8 cellular contexts compared by ENCODE assay signal in the genomic region with DNA sequence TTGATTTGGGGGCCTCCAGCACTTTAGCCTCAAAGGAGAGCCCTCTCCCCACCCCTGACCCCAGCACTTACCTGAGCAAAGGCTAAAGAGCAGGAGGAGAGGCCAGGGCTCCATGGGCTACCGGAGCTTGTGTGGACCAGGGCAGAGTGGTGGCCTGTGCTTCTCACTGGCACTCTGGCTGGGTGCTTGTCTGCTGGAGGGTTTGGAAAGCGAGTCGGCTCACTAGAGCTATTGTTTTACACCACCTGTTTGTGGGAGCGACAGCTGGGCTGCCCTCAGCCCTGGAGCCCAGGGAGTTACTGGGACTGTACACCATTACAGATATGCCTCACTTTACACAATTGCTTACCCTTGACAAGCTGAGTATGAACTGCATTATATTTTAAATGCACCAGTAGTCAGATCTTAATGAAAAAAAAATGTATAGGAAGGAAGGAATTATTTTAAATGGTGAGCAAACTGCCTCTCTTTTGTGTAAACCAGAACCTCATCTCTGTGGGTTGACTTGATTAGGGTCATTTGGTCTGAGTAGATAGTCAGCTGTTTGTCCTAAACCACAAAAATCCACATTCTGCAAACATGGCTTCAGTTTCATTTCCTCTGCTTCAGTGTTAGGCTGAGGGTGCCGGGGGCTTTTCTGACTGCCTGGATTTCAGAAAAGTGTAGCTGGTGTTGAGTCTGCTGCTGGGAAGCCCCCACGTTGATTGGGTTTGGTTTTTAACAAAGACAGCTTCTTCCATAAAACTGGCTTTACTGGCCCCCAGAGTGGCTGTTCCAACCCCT. TPM values are rescaled to one million over a fixed set of nuclear protein-coding genes. Genes with fewer than 3 reads are reported as not detected.
DNase-seq lines count a peak whose midpoint lies in the region; ATAC-seq, FAIRE-seq and TF ChIP-seq lines count a peak whose summit lies in the region.

A gene (minus strand): TSS at position 192 of the 783 bp plus-strand sequence. CDS start 78 bp downstream, at position 114.

- H3K9ac ChIP-seq in mammary epithelial cell (ENCODE audit: insufficient read depth, low read length) (no peak within 1 kb of the TSS), H1 (replicated peaks in 1 of 4; ENCODE audit: extremely low read depth in 1 of 4, low read depth in 3 of 4, low read length in 3 of 4) (no peak within 1 kb of the TSS)

- H3K4me3 ChIP-seq in breast epithelium (peak within 1 kb of the TSS in 1 of 3 donors; percentile 40), mammary epithelial cell (replicated peaks in 1 of 3; ENCODE audit: insufficient read depth in 1 of 3, low read depth in 2 of 3, low read length in 3 of 3) (no peak within 1 kb of the TSS), H1 (ENCODE audit: extremely low read depth in 1 of 4, insufficient read depth in 2 of 4, low read depth in 3 of 4, low read length in 4 of 4) (no peak within 1 kb of the TSS), upper lobe of right lung (no peak within 1 kb of the TSS)

- no peak within 1 kb of the TSS for H4K5ac ChIP-seq in H1 (ENCODE audit: insufficient read length, low read depth, low read length)

- no peak for TF ChIP-seq EP300 in H1 (IDR thresholded peaks at IDR 0.05; ENCODE audit: borderline replicate concordance in 1 of 2, low read depth in 2 of 2, low read length in 2 of 2)

- H3K18ac ChIP-seq in H1 (ENCODE audit: extremely low read depth, low read length), result 0 out of 2 replicates have a peak within 1 kb of the TSS, but pooled peaks have one; percentile 20

- no peak for TF ChIP-seq RAD21 in H1 (IDR thresholded peaks at IDR 0.05 in 1 of 2, conservative IDR thresholded peaks at IDR 0.05 in 1 of 2; ENCODE audit: low read depth in 2 of 2, low read length in 2 of 2)

- no peak within 1 kb of the TSS for H3K23ac ChIP-seq in H1 (ENCODE audit: insufficient read length)

- WGBS in mammary epithelial cell (ENCODE audit: low coverage, missing lambda C conversion rate), result 81% methylated on average over 6 of the region's 6 CpGs
- 94% methylated on average over 6 of the region's 6 CpGs; no CpG with 5 or more reads in 1 of the 2 experiments for WGBS in H1 (ENCODE audit: extremely low coverage in 1 of 2, insufficient coverage in 1 of 2, insufficient read length in 1 of 2, insufficient replicate concordance in 2 of 2, low coverage in 1 of 2, low lambda C conversion rate in 2 of 2, missing lambda C conversion rate in 1 of 2), 2 experiments

- no peak within 1 kb of the TSS for H3K14ac ChIP-seq in H1 (ENCODE audit: insufficient read length)

- no TSS peak for BruUV-seq in mammary epithelial cell (replicated peaks; lab: Mats Ljungman, UMichigan)

- CTCF ChIA-PET in mammary epithelial cell (lab: Charles Lee; ENCODE audit: low non-redundant PET) (no interaction called here), H1 (lab: Charles Lee; ENCODE audit: partially characterized antibody) (interaction anchor here (0.6 to 5.8 kb wide), 16 partner anchors 7 to 299 kb away, joined by 3 to 55 read pairs (median 3); no protein-coding TSS in a partner anchor)

- H3K9me3 ChIP-seq in breast epithelium (no peaks in the 10 kb centered on the region), mammary epithelial cell (replicated peaks; ENCODE audit: insufficient read depth, low read length) (no peaks in the 10 kb centered on the region), H1 (ENCODE audit: insufficient read depth in 2 of 2, low read depth in 1 of 2, low read length in 1 of 2) (no peaks in the 10 kb centered on the region), upper lobe of right lung (no peaks in the 10 kb centered on the region)

- H3K79me2 ChIP-seq in mammary epithelial cell (ENCODE audit: insufficient read depth, low read length) (no peaks in the 10 kb centered on the region), H1 (ENCODE audit: control insufficient read depth in 1 of 2, insufficient read depth in 2 of 2, low read length in 2 of 2) (no peaks in the 10 kb centered on the region)

- no peaks in the 10 kb centered on the region for H3K23me2 ChIP-seq in H1 (ENCODE audit: low read depth, low read length)

- POLR2A ChIA-PET in H1 (lab: Charles Lee; ENCODE audit: partially characterized antibody), result interaction anchor here (1.4 kb wide), 1 partner anchor 11 kb away, joined by 3 read pairs; no protein-coding TSS in a partner anchor

- H2BK5ac ChIP-seq in H1 (ENCODE audit: low read depth, low read length), result peak within 1 kb of the TSS; percentile 62; the same call in 1 of the 2 replicates

- H3K27ac ChIP-seq in breast epithelium, result peak within 1 kb of the TSS; percentile 41 to 78
- no peak within 1 kb of the TSS for H3K27ac ChIP-seq in mammary epithelial cell (ENCODE audit: insufficient read depth, low read depth, low read length)
- no peak within 1 kb of the TSS for H3K27ac ChIP-seq in H1 (ENCODE audit: low read depth, low read length)
- no peak within 1 kb of the TSS for H3K27ac ChIP-seq in upper lobe of right lung

- no peaks in the 10 kb centered on the region for H3K4me1 ChIP-seq in breast epithelium
- no peaks in the 10 kb centered on the region for H3K4me1 ChIP-seq in mammary epithelial cell (ENCODE audit: insufficient read depth, low read length)
- peaks cover 0 to 7% (median under 1%) of the 10 kb centered on the region in 4 experiments; a peak in 5 of 7 replicates for H3K4me1 ChIP-seq in H1 (replicated peaks in 1 of 4; ENCODE audit: control insufficient read depth in 3 of 4, insufficient read depth in 4 of 4, low read length in 3 of 4)
- no peaks in the 10 kb centered on the region for H3K4me1 ChIP-seq in upper lobe of right lung

- no peak within 1 kb of the TSS for H2BK120ac ChIP-seq in H1 (replicated peaks; ENCODE audit: low read depth, low read length)

- no peak within 1 kb of the TSS for H3K4ac ChIP-seq in H1 (replicated peaks; ENCODE audit: insufficient read length, low read depth, low read length)

- H3K4me2 ChIP-seq in mammary epithelial cell (ENCODE audit: insufficient read depth, low read depth, low read length) (no peak within 1 kb of the TSS), H1 (ENCODE audit: insufficient read depth in 1 of 2, low read depth in 2 of 2, low read length in 2 of 2) (no peak within 1 kb of the TSS)

- H3K27me3 ChIP-seq in breast epithelium, result no peaks in the 10 kb centered on the region
- no peaks in the 10 kb centered on the region for H3K27me3 ChIP-seq in mammary epithelial cell (ENCODE audit: insufficient read depth, low read length)
- no peaks in the 10 kb centered on the region; a peak in 1 of 7 replicates for H3K27me3 ChIP-seq in H1 (replicated peaks in 1 of 4; ENCODE audit: control insufficient read depth in 3 of 4, extremely low read depth in 1 of 4, insufficient read depth in 3 of 4, low read length in 3 of 4)
- H3K27me3 ChIP-seq in upper lobe of right lung, result no peaks in the 10 kb centered on the region

- dilution Hi-C loops in mammary epithelial cell (cut with HindIII; ENCODE audit: low sequenced_read_pairs), result no loop called here

- peak within 1 kb of the TSS; percentile 37; the same call in 1 of the 2 replicates for H2BK20ac ChIP-seq in H1 (ENCODE audit: low read length)

- no peak for FAIRE-seq in H1 (lab: Jason Lieb, UNC)

- H4K20me1 ChIP-seq in mammary epithelial cell (ENCODE audit: insufficient read depth, low read length) (no peaks in the 10 kb centered on the region), H1 (replicated peaks in 1 of 2; ENCODE audit: control insufficient read depth in 1 of 2, insufficient read depth in 2 of 2, low read length in 2 of 2) (no peaks in the 10 kb centered on the region)

- H3K79me1 ChIP-seq in H1 (ENCODE audit: low read depth, low read length), result no peaks in the 10 kb centered on the region

- TF ChIP-seq CTCF in breast epithelium (IDR thresholded peaks at IDR 0.05) (no peak), mammary epithelial cell (conservative IDR thresholded peaks at IDR 0.05 in 1 of 2, IDR thresholded peaks at IDR 0.05 in 1 of 2; ENCODE audit: extremely low read depth in 1 of 2, insufficient read depth in 1 of 2, low read depth in 1 of 2, low read length in 2 of 2) (no peak), H1 (IDR thresholded peaks at IDR 0.05; ENCODE audit: control extremely low read depth in 1 of 3, insufficient read depth in 1 of 3, low read depth in 1 of 3, low read length in 3 of 3) (no peak), upper lobe of right lung (IDR thresholded peaks at IDR 0.05) (no peak), GM10266 (IDR thresholded peaks at IDR 0.05; ENCODE audit: control insufficient read depth, insufficient read depth, low read depth, missing control alignments) (no peak)

- DNase-seq in breast epithelium (ENCODE audit: low spot score in 2 of 2), result no peak
- DNase-seq in mammary epithelial cell, result no peak
- DNase-seq in NCI-H2107 (lab: John Stamatoyannopoulos, UW), result peak; percentile 34
- DNase-seq in H1 (ENCODE audit: low read depth in 1 of 2, low spot score in 2 of 2), result no peak
- DNase-seq in upper lobe of right lung, result no peak
- DNase-seq in AML-193 (lab: John Stamatoyannopoulos, UW), result no peak
- no peak for DNase-seq in epidermal melanocyte (ENCODE audit: insufficient read length, low spot score)
- DNase-seq in GM10266 (ENCODE audit: extremely low spot score), result no peak

- no peak within 1 kb of the TSS for H4K91ac ChIP-seq in H1 (replicated peaks; ENCODE audit: insufficient read length, low read length)

- peak within 1 kb of the TSS; percentile 20; the same call in 1 of the 2 replicates for H2BK15ac ChIP-seq in H1 (ENCODE audit: low read length)

- H3K56ac ChIP-seq in H1 (replicated peaks; ENCODE audit: insufficient read length, low read depth, low read length), result no peak within 1 kb of the TSS

- no peak within 1 kb of the TSS for H2AFZ ChIP-seq in mammary epithelial cell (ENCODE audit: low read depth, low read length)
- H2AFZ ChIP-seq in H1 (ENCODE audit: low read length), result peak within 1 kb of the TSS; percentile 37; the same call in 1 of the 2 replicates

- TF ChIP-seq POLR2A in breast epithelium (IDR thresholded peaks at IDR 0.05) (no peak), H1 (IDR thresholded peaks at IDR 0.05; ENCODE audit: control extremely low read depth in 1 of 2, low read depth in 2 of 2, low read length in 2 of 2) (no peak)

- peak within 1 kb of the TSS; percentile 31; the same call in 1 of the 2 replicates for H2BK12ac ChIP-seq in H1 (ENCODE audit: low read depth, low read length)

- H4K8ac ChIP-seq in H1 (ENCODE audit: extremely low read depth, insufficient read depth, low read length), result no peak within 1 kb of the TSS

- peak; percentile 73 for ATAC-seq in upper lobe of right lung

- in situ Hi-C loops in mammary epithelial cell (cut with MboI; ENCODE audit: low sequenced_read_pairs in 2 of 2), result no loop called here

- H3K36me3 ChIP-seq in breast epithelium (no peaks in the 10 kb centered on the region), mammary epithelial cell (ENCODE audit: insufficient read depth, low read length) (no peaks in the 10 kb centered on the region), H1 (ENCODE audit: control insufficient read depth in 2 of 4, insufficient read depth in 4 of 4, low read length in 3 of 4) (no peaks in the 10 kb centered on the region), upper lobe of right lung (no peaks in the 10 kb centered on the region)

- intact Hi-C loops in breast epithelium (cut with DNase I; ENCODE audit: low total_unique reads), result loop anchor here (10.0 kb wide), 1 partner anchor 220 kb away; no protein-coding TSS in a partner anchor
- intact Hi-C loops in mammary epithelial cell (cut with micrococcal nuclease), result no loop called here
- intact Hi-C loops in upper lobe of right lung (cut with DNase I), result no loop called here

- H2AK5ac ChIP-seq in H1 (ENCODE audit: low read depth, low read length), result no peak within 1 kb of the TSS

RNA-seq across cellular contexts. Expression of the gene that starts here (rescaled TPM):
- total RNA-seq in breast epithelium, result 1 to 10 TPM in 1 of 3 donors, not detected in 2; 8.2 TPM
- total RNA-seq in mammary epithelial cell, result not detected
- not detected for polyA plus RNA-seq in mammary epithelial cell
- polyA minus RNA-seq in mammary epithelial cell, result not detected
- total RNA-seq in H1 (2021; fragmentation: NEBNext Ultra II Directional; extraction: Animal tissue kit (Norgen Biotek cat#: 25700)), result 0.15 TPM in 1 of 2 replicates, not detected in the other
- 0.11 and 0.17 TPM in 2 replicates for polyA plus RNA-seq in H1 (2011; rRNA removed)
- 0.10 TPM for polyA plus RNA-seq in H1 (2011; cell fraction: cytosol; rRNA removed)
- polyA plus RNA-seq in H1 (2011; cell fraction: nucleus; rRNA removed), result 0.30 TPM
- polyA plus RNA-seq in H1 (2012, experiment 1 of 2), result 0.19 to 0.20 TPM in 2 of 4 replicates, not detected in the others
- polyA plus RNA-seq in H1 (2012, experiment 2 of 2), result not detected
- polyA plus RNA-seq in H1 (2013, experiment 1 of 2), result 0.12 TPM
- 0.07 TPM for polyA plus RNA-seq in H1 (2013, experiment 2 of 2)
- polyA minus RNA-seq in H1 (2011; rRNA and poly(A)+ RNA removed), result 0.47 TPM in 1 of 2 replicates, not detected in the other
- not detected for polyA minus RNA-seq in H1 (2011; cell fraction: cytosol; rRNA and poly(A)+ RNA removed)
- not detected for polyA minus RNA-seq in H1 (2011; cell fraction: nucleus; rRNA and poly(A)+ RNA removed)
- total RNA-seq in upper lobe of right lung, result 0.52 TPM

Comparison
In these comparisons a context has a peak if more than half of its experiments do, and no peak if none do; other contexts are left out.
1. H3K27ac ChIP-seq: peak in breast epithelium (2 of 2); none in mammary epithelial cell (single experiment), H1 (single experiment) and upper lobe of right lung (single experiment).
2. Peak in ATAC-seq in upper lobe of right lung; RNA of the gene not detected or under 1 TPM.